1 cellular context compared by ENCODE assay signal in the genomic region with DNA sequence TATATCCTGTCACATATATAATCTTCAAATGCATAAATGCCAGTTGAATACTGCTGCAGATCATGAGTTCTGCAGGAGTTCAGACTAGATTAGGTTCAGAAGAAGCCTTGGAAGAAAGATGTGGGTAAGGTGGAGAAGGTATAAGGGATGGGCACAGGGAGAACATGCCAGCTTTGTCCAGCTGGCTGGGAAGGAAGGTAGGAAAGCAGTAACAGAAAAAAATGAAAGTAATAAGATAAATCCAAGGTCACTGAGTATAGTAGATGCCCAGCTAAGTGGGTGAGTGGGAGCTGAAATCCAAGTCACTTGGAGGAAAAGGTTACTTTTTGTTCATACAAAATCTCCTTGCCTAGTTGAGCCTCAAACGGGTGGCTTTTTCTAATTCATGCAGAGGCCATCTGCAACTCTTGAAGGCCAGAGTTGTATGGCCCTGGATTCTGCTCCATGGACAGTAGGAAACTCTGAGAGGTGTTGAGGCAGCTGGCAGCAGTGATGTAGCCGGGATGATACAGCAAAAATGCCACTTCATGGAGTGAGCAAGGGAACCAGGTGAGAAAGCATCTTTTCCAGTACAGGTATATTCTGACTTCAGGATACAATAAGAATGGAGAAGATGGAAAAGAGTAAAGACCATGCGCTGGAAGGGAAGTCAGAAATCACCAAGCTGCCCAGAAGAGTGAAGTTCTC.
TF ChIP-seq lines count a peak whose summit lies in the region.

No MANE protein-coding gene starts in this region.

TF ChIP-seq in GM12878, 131 proteins besides CTCF, POLR2A, EP300 and RAD21:
- TF ChIP-seq SMAD1 (IDR thresholded peaks at IDR 0.05; ENCODE audit: low read depth, partially characterized antibody) (no peak), IRF4 (IDR thresholded peaks at IDR 0.05; ENCODE audit: low read depth, low read length) (no peak), SP1 (IDR thresholded peaks at IDR 0.05; ENCODE audit: low read depth, low read length) (no peak), CREM (IDR thresholded peaks at IDR 0.05; ENCODE audit: low read depth) (no peak), MTA3 (IDR thresholded peaks at IDR 0.05; ENCODE audit: borderline replicate concordance, low read length) (no peak), EGR1 (IDR thresholded peaks at IDR 0.05; ENCODE audit: borderline replicate concordance in 1 of 2, low read depth in 2 of 2, low read length in 2 of 2) (no peak), STAT1 (conservative IDR thresholded peaks at IDR 0.05) (no peak), BRCA1 (IDR thresholded peaks at IDR 0.05; ENCODE audit: low read depth, low read length) (no peak), GABPA (IDR thresholded peaks at IDR 0.05; ENCODE audit: low read depth) (no peak), HDAC2 (IDR thresholded peaks at IDR 0.05) (no peak)
- TF ChIP-seq, protein P1, sequence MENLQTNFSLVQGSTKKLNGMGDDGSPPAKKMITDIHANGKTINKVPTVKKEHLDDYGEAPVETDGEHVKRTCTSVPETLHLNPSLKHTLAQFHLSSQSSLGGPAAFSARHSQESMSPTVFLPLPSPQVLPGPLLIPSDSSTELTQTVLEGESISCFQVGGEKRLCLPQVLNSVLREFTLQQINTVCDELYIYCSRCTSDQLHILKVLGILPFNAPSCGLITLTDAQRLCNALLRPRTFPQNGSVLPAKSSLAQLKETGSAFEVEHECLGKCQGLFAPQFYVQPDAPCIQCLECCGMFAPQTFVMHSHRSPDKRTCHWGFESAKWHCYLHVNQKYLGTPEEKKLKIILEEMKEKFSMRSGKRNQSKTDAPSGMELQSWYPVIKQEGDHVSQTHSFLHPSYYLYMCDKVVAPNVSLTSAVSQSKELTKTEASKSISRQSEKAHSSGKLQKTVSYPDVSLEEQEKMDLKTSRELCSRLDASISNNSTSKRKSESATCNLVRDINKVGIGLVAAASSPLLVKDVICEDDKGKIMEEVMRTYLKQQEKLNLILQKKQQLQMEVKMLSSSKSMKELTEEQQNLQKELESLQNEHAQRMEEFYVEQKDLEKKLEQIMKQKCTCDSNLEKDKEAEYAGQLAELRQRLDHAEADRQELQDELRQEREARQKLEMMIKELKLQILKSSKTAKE (IDR thresholded peaks at IDR 0.05; ENCODE audit: low read depth, poor library complexity, severe bottlenecking) = no peak
- TF ChIP-seq, protein P2, sequence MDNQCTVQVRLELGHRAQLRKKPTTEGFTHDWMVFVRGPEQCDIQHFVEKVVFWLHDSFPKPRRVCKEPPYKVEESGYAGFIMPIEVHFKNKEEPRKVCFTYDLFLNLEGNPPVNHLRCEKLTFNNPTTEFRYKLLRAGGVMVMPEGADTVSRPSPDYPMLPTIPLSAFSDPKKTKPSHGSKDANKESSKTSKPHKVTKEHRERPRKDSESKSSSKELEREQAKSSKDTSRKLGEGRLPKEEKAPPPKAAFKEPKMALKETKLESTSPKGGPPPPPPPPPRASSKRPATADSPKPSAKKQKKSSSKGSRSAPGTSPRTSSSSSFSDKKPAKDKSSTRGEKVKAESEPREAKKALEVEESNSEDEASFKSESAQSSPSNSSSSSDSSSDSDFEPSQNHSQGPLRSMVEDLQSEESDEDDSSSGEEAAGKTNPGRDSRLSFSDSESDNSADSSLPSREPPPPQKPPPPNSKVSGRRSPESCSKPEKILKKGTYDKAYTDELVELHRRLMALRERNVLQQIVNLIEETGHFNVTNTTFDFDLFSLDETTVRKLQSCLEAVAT (IDR thresholded peaks at IDR 0.05) = no peak
- TF ChIP-seq, protein P3, sequence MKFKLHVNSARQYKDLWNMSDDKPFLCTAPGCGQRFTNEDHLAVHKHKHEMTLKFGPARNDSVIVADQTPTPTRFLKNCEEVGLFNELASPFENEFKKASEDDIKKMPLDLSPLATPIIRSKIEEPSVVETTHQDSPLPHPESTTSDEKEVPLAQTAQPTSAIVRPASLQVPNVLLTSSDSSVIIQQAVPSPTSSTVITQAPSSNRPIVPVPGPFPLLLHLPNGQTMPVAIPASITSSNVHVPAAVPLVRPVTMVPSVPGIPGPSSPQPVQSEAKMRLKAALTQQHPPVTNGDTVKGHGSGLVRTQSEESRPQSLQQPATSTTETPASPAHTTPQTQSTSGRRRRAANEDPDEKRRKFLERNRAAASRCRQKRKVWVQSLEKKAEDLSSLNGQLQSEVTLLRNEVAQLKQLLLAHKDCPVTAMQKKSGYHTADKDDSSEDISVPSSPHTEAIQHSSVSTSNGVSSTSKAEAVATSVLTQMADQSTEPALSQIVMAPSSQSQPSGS (IDR thresholded peaks at IDR 0.05; ENCODE audit: low read length) = no peak
